ENCODE assay signal across 8 cellular contexts in the genomic region with DNA sequence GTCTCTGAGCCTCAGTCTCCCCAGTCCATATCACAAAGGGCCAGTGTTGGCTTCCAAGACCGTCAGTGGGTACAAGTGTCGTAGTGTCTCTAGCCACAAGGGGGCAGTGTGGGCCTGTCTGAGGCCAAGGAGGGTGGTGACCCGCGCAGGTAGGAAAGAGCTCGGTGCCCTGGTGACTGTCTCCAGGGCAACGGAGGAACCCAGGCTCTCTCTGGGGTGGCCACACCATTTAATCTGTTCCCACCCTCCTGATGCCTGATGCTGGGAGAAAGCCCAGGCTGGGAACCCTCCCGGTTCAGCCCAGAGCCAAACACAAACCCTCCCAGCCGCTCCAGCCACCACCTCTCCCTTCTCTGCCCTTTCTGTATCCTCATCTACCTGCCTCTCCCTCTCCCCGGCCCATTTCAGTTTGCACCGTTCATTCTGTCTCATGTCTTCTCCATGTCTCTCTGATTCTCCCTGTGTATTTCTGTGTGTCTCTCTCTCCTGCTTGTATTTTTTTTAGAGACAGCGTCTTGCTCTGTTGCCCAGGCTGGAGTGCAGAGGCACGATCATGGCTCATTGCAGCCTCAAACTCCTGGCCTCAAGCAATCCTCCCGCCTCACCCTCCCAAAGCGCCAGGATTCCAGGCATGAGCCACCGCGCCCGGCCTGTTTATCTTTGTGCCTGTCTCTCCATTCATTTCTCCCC. TPM values are rescaled to one million over a fixed set of nuclear protein-coding genes. Genes with fewer than 3 reads are reported as not detected.
DNase-seq lines count a peak whose midpoint lies in the region; ATAC-seq and TF ChIP-seq lines count a peak whose summit lies in the region.

No MANE protein-coding gene starts in this region.

- no peak overlapping the region for H3K27ac ChIP-seq in SU-DHL-6 (ENCODE audit: low read depth, low read length)
- no peak overlapping the region for H3K27ac ChIP-seq in prostate gland
- H3K27ac ChIP-seq in aorta (ENCODE audit: low read depth in 1 of 2, low read length in 2 of 2), result no peak overlapping the region

- WGBS in prostate gland, result 24% methylated on average over 17 of the region's 17 CpGs
- WGBS in aorta, 2 donors, result 29 to 33% methylated on average over 16 to 17 of the region's 17 CpGs

- H3K27me3 ChIP-seq in SU-DHL-6 (ENCODE audit: low read length) (no peaks in the 10 kb centered on the region), prostate gland (replicated peaks; ENCODE audit: insufficient read depth) (no peaks in the 10 kb centered on the region), aorta (ENCODE audit: control insufficient read depth in 1 of 2, insufficient read depth in 2 of 2, low read length in 1 of 2) (no peaks in the 10 kb centered on the region)

- ATAC-seq in activated naive CD4-positive, alpha-beta T cell treated with anti-CD3 and anti-CD28 coated beads, Interleukin-2, amount 50 U/mL, for 72 hours, result peak; percentile 93 to 96
- ATAC-seq in Right ventricle myocardium inferior, result peak; percentile 87
- peak; percentile 88 for ATAC-seq in aorta (ENCODE audit: low FRiP score)
- ATAC-seq in HG03039 (IDR thresholded peaks at IDR 0.05; ENCODE audit: unreplicated experiment), result no peak

- DNase-seq in NB4 (ENCODE audit: low read depth) (peak; percentile 91), Right ventricle myocardium inferior (ENCODE audit: missing footprints) (peak; percentile 87), prostate gland (ENCODE audit: low spot score) (peak; percentile 77), aorta (peak; percentile 81 to 91)
- peak; percentile 83 to 93 for DNase-seq in activated naive CD4-positive, alpha-beta T cell treated with anti-CD3 and anti-CD28 coated beads, Interleukin-2, amount 50 U/mL, for 72 hours (ENCODE audit: low spot score in 2 of 2)

- H3K4me1 ChIP-seq in prostate gland (replicated peaks) (no peaks in the 10 kb centered on the region), aorta (ENCODE audit: control insufficient read depth in 1 of 2, insufficient read depth in 2 of 2, low read length in 2 of 2) (no peaks in the 10 kb centered on the region)

- no peaks in the 10 kb centered on the region for H4K20me1 ChIP-seq in SU-DHL-6 (ENCODE audit: low read depth, low read length)

- H3K9me3 ChIP-seq in SU-DHL-6 (ENCODE audit: insufficient read depth, low read length), result no peaks in the 10 kb centered on the region
- no peaks in the 10 kb centered on the region for H3K9me3 ChIP-seq in prostate gland
- H3K9me3 ChIP-seq in aorta (ENCODE audit: control insufficient read depth, low read length), result no peaks in the 10 kb centered on the region

- peaks cover 0 to 2% of the 10 kb centered on the region in 2 donors for H3K36me3 Mint-ChIP-seq in activated naive CD4-positive, alpha-beta T cell treated with anti-CD3 and anti-CD28 coated beads, Interleukin-2, amount 50 U/mL, for 72 hours

- H3K27ac Mint-ChIP-seq in activated naive CD4-positive, alpha-beta T cell treated with anti-CD3 and anti-CD28 coated beads, Interleukin-2, amount 50 U/mL, for 72 hours, result peak overlapping the region in 1 of 2 donors; percentile 74

- TF ChIP-seq CTCF in GM12874 (IDR thresholded peaks at IDR 0.05; ENCODE audit: insufficient read depth, low read depth, low read length) (peak; percentile 83), NB4 (IDR thresholded peaks at IDR 0.05; ENCODE audit: low read depth, low read length) (peak; percentile 100), SU-DHL-6 (IDR thresholded peaks at IDR 0.05; ENCODE audit: insufficient read depth, low read length, poor library complexity, severe bottlenecking) (peak; percentile 86), prostate gland (IDR thresholded peaks at IDR 0.05) (peak; percentile 80 to 97 (median 92))

- H2AFZ ChIP-seq in SU-DHL-6 (ENCODE audit: low read depth, low read length, severe bottlenecking), result no peak overlapping the region

- no peaks in the 10 kb centered on the region for H3F3A ChIP-seq in SU-DHL-6 (ENCODE audit: insufficient read depth)

- no peak for TF ChIP-seq POLR2A in NB4 (IDR thresholded peaks at IDR 0.05; ENCODE audit: extremely low read depth, insufficient read length)
- no peak for TF ChIP-seq POLR2A in prostate gland (IDR thresholded peaks at IDR 0.05)

- intact Hi-C loops in Right ventricle myocardium inferior (cut with DNase I) (loop anchor here (1.0 to 10.0 kb wide), 4 partner anchors 78 to 270 kb away; partner anchors contain the start of genes BICRA and NAPA), prostate gland (cut with DNase I) (loop anchor here (2.0 to 10.0 kb wide), 3 partner anchors 80 to 262 kb away; partner anchors contain the start of gene NAPA), aorta (cut with DNase I) (loop anchor here (1.0 to 5.0 kb wide), 3 partner anchors 45 to 261 kb away; partner anchors contain the start of genes NAPA (in 2 of the 2) and KPTN (in 1 of the 2))

- H3K79me2 ChIP-seq in SU-DHL-6 (ENCODE audit: insufficient read depth, low read length), result no peaks in the 10 kb centered on the region

- H3K4me2 ChIP-seq in SU-DHL-6 (ENCODE audit: low read depth, low read length, poor library complexity, severe bottlenecking), result no peak overlapping the region

- peaks cover 0 to 1% of the 10 kb centered on the region in 2 donors for H3K9me3 Mint-ChIP-seq in activated naive CD4-positive, alpha-beta T cell treated with anti-CD3 and anti-CD28 coated beads, Interleukin-2, amount 50 U/mL, for 72 hours

- H3K36me3 ChIP-seq in SU-DHL-6 (ENCODE audit: low read length) (no peaks in the 10 kb centered on the region), prostate gland (no peaks in the 10 kb centered on the region), aorta (ENCODE audit: control insufficient read depth in 1 of 2, insufficient read depth in 2 of 2, low read length in 1 of 2) (no peaks in the 10 kb centered on the region)

- H3K9ac ChIP-seq in SU-DHL-6 (ENCODE audit: low read length), result no peak overlapping the region

- H3K9me2 ChIP-seq in SU-DHL-6 (replicated peaks; ENCODE audit: insufficient read depth, low read length), result no peaks in the 10 kb centered on the region

- no peak overlapping the region for H3K4me3 ChIP-seq in NB4 (ENCODE audit: low read depth, low read length)
- no peak overlapping the region for H3K4me3 ChIP-seq in SU-DHL-6 (ENCODE audit: insufficient read depth, low read length, poor library complexity, severe bottlenecking)
- H3K4me3 ChIP-seq in prostate gland, result no peak overlapping the region
- no peak overlapping the region for H3K4me3 ChIP-seq in aorta (ENCODE audit: low read length in 2 of 2)

RNA-seq across cellular contexts. Expression of gene MEIS3, which starts 17.5 kb away (rescaled TPM):
- total RNA-seq in activated naive CD4-positive, alpha-beta T cell treated with anti-CD3 and anti-CD28 coated beads, Interleukin-2, amount 50 U/mL, for 72 hours, result under 1 TPM in 1 of 2 donors, not detected in 1; 0.12 TPM
- total RNA-seq in Right ventricle myocardium inferior (3.8 TPM), prostate gland (10 to 100 TPM; 16.2 to 41.6 TPM), aorta (10 to 100 TPM in 1 of 2 donors, 1 to 10 TPM in 1; 7.7 to 19.6 TPM)
- 1 to 10 TPM in 1 of 2 donors, under 1 TPM in 1; 0.75 to 3.9 TPM for polyA plus RNA-seq in aorta

RNA-seq across cellular contexts. Expression of gene SLC8A2, which starts 34.8 kb away (rescaled TPM):
- under 1 TPM; 0.11 to 0.41 TPM for total RNA-seq in activated naive CD4-positive, alpha-beta T cell treated with anti-CD3 and anti-CD28 coated beads, Interleukin-2, amount 50 U/mL, for 72 hours
- total RNA-seq in Right ventricle myocardium inferior, result 0.46 TPM
- total RNA-seq in prostate gland, result 1 to 10 TPM; 1.3 to 7.7 TPM
- total RNA-seq in aorta, result under 1 TPM; 0.23 to 0.72 TPM
- polyA plus RNA-seq in aorta, result not detected

RNA-seq across cellular contexts. Expression of gene KPTN, which starts 47.2 kb away (rescaled TPM):
- 10 to 100 TPM; 15.3 to 24.8 TPM for total RNA-seq in activated naive CD4-positive, alpha-beta T cell treated with anti-CD3 and anti-CD28 coated beads, Interleukin-2, amount 50 U/mL, for 72 hours
- total RNA-seq in Right ventricle myocardium inferior (9.1 TPM), prostate gland (1 to 10 TPM; 8.8 to 9.0 TPM), aorta (1 to 10 TPM; 3.0 to 4.3 TPM)
- 10 to 100 TPM; 12.3 to 24.8 TPM for polyA plus RNA-seq in aorta
